ENCODE assay signal across 26 cellular contexts in the genomic region with DNA sequence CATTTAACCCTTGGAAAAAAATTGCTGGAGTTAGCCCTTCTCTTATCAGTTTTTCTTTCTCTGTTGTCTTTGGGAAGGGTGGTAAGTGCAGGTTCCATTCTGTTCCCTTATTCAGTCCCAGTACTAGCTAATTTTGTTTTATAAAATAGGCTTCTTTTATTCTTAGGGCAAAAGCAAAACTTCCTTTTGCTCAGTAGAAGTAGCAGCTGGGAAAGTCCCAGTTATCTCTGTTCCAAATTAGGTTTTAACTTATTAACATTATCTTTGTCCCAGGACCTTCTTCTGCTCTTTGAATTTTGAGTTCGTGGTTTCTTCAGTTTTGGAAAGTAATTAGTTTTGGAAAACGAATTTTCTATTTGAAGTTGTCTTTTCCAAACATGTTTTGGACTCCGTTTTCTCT.
DNase-seq lines count a peak whose midpoint lies in the region; ATAC-seq and TF ChIP-seq lines count a peak whose summit lies in the region.
"Had no signal": no experiment of that assay in that cellular context is flagged by ENCODE, and none has a peak within 500 bp of the region (broad histone marks: within the 10 kb centered on the region; RNA-seq: fewer than 3 reads in every experiment).

No MANE protein-coding gene starts in this region.

- ATAC-seq in GM18502 (IDR thresholded peaks at IDR 0.05; ENCODE audit: poor library complexity, unreplicated experiment): peak; percentile 34
- peak; percentile 48 for ATAC-seq in GM19372 (IDR thresholded peaks at IDR 0.05; ENCODE audit: low read depth, unreplicated experiment)
- ATAC-seq in HG02981 (IDR thresholded peaks at IDR 0.05; ENCODE audit: unreplicated experiment): peak; percentile 41
- peak; percentile 18 for ATAC-seq in activated B cell treated with CpG ODN at 0.5 μM for 24 hours (ENCODE audit: low read depth)
- no peak for ATAC-seq in GM19324 (IDR thresholded peaks at IDR 0.05; ENCODE audit: low FRiP score, unreplicated experiment)
- no peak for ATAC-seq in HG02885 (IDR thresholded peaks at IDR 0.05; ENCODE audit: poor library complexity, unreplicated experiment)
- no peak for ATAC-seq in HG03521 (IDR thresholded peaks at IDR 0.05; ENCODE audit: unreplicated experiment)
- ATAC-seq: A549; activated CD8-positive, alpha-beta T cell treated with anti-CD3 and anti-CD28 coated beads for 36 hours; heart left ventricle; Panc1 had no signal

- H3K27me3 Mint-ChIP-seq in activated B cell treated with CpG ODN at 0.5 μM for 24 hours (no peaks in the 10 kb centered on the region), osteocyte (ENCODE audit: unreplicated experiment) (peaks cover 5% of the 10 kb centered on the region)
- H3K27me3 Mint-ChIP-seq: activated CD8-positive, alpha-beta T cell treated with anti-CD3 and anti-CD28 coated beads for 36 hours had no signal

- H3K4me3 Mint-ChIP-seq in activated B cell treated with CpG ODN at 0.5 μM for 24 hours (peak overlapping the region; percentile 24), osteocyte (ENCODE audit: unreplicated experiment) (no peak overlapping the region)
- H3K4me3 Mint-ChIP-seq: activated CD8-positive, alpha-beta T cell treated with anti-CD3 and anti-CD28 coated beads for 36 hours; H9; nephron progenitor cell had no signal

- peaks cover 89% of the 10 kb centered on the region for H3K4me1 Mint-ChIP-seq in activated B cell treated with CpG ODN at 0.5 μM for 24 hours
- no peaks in the 10 kb centered on the region for H3K4me1 Mint-ChIP-seq in osteocyte (ENCODE audit: unreplicated experiment)

- POLR2A ChIA-PET in activated B cell treated with CpG ODN at 0.5 μM for 24 hours (lab: Charles Lee): interaction anchor here (1.3 to 2.2 kb wide), 7 partner anchors 11 to 505 kb away, joined by 3 to 11 read pairs (median 5); a partner anchor contains a TSS

- peaks cover 63% of the 10 kb centered on the region for H3K36me3 Mint-ChIP-seq in activated B cell treated with CpG ODN at 0.5 μM for 24 hours (ENCODE audit: low read depth)
- no peaks in the 10 kb centered on the region for H3K36me3 Mint-ChIP-seq in osteocyte (ENCODE audit: unreplicated experiment)

- H3K27ac Mint-ChIP-seq in activated B cell treated with CpG ODN at 0.5 μM for 24 hours (peak overlapping the region; percentile 93), osteocyte (ENCODE audit: unreplicated experiment) (no peak overlapping the region)
- H3K27ac Mint-ChIP-seq: activated CD8-positive, alpha-beta T cell treated with anti-CD3 and anti-CD28 coated beads for 36 hours; H9; nephron progenitor cell had no signal

- H3K9me3 Mint-ChIP-seq in activated B cell treated with CpG ODN at 0.5 μM for 24 hours (peaks cover 6% of the 10 kb centered on the region), osteocyte (ENCODE audit: unreplicated experiment) (no peaks in the 10 kb centered on the region)
- H3K9me3 Mint-ChIP-seq: H9, nephron progenitor cell had no signal

- intact Hi-C loops in activated B cell treated with CpG ODN at 0.5 μM for 24 hours (cut with micrococcal nuclease): loop anchor here (1.0 to 5.0 kb wide), 4 partner anchors 8 to 154 kb away; a partner anchor contains a TSS

- no peak for DNase-seq in activated B cell treated with CpG ODN at 0.5 μM for 24 hours
- no peak for DNase-seq in osteocyte (ENCODE audit: extremely low spot score, unreplicated experiment)
- DNase-seq: activated CD4-positive, CD25-positive, alpha-beta regulatory T cell; activated CD8-positive, alpha-beta T cell treated with anti-CD3 and anti-CD28 coated beads for 36 hours; activated gamma-delta T cell treated with Interleukin-2 at 50 U/mL for 16 hours; amniotic stem cell; C1 segment of cervical spinal cord; dermis blood vessel endothelial cell; H9; heart left ventricle; KG1; left ventricle myocardium inferior; midbrain; MV-4-11; NCI-H1930; NCI-H226; nephron progenitor cell; stimulated activated naive CD4-positive, alpha-beta T cell had no signal

- no peak for TF ChIP-seq CTCF in activated B cell treated with CpG ODN at 0.5 μM for 24 hours (IDR thresholded peaks at IDR 0.05)
- TF ChIP-seq CTCF in osteocyte (IDR thresholded peaks at IDR 0.05): no peak

- CTCF ChIA-PET in activated B cell treated with CpG ODN at 0.5 μM for 24 hours (lab: Charles Lee): interaction anchor here (1.3 kb wide), 1 partner anchor 45 kb away, joined by 3 read pairs; no protein-coding TSS in a partner anchor

Comparison
In these comparisons a context has a peak if more than half of its experiments do, and no peak if none do; other contexts are left out.
1. ATAC-seq: peak in GM18502 (single experiment), GM19372 (single experiment), HG02981 (single experiment) and activated B cell treated with CpG ODN at 0.5 μM for 24 hours (single experiment); none in GM19324 (single experiment), HG02885 (single experiment) and HG03521 (single experiment).